In the genomic region with DNA sequence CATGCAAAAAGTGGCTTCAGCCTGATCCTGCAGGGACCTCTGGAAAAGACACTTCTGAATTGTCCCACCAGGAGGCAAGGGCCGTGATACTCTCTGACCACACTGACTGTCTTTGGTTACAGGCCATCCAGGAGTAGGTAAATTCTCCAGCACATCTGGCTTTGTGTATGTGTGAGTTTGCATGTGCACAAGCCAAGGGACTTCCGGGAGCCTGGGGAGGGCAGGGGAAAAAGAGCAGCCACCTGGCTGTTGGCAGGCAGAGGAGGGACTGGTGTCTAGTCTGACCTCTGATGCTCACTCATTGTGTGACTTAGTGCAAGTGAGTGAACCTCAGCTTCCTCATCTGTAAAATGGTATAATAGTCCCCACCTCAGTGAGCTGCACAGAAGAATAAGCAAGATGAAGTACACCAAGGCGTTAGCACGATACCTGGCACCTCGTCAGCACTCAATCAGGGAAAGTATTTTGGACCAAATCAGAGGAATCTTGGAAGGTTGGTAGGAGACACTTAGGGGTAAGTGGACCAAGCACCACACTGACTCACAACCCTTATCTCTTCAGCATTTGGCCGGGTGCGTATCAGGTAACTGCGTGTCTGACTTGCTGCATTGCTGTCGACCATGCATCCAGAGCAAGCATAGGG, we compare ENCODE assay signal across 9 cellular contexts. TPM values are rescaled to one million over a fixed set of nuclear protein-coding genes. Genes with fewer than 3 reads are reported as not detected.
A peak's percentile ranks its signal among the peaks of the same experiment; 100 is the strongest.
DNase-seq lines count a peak whose midpoint lies in the region; ATAC-seq and TF ChIP-seq lines count a peak whose summit lies in the region.
"Had no signal": no experiment of that assay in that cellular context is flagged by ENCODE, and none has a peak within 500 bp of the region (broad histone marks: within the 10 kb centered on the region; RNA-seq: fewer than 3 reads in every experiment).

No MANE protein-coding gene starts in this region.

- no TSS peak for BruUV-seq in A673 (replicated peaks; lab: Mats Ljungman, UMichigan)

- no peak overlapping the region for H3K4me3 Mint-ChIP-seq in chondrocyte (ENCODE audit: unreplicated experiment)

- CTCF ChIA-PET in A673 (lab: Charles Lee) = no interaction called here

- no peak overlapping the region for H3K4me3 ChIP-seq in neutrophil (ENCODE audit: low read depth in 1 of 2, low read length in 1 of 2)
- no peak overlapping the region for H3K4me3 ChIP-seq in A673 (ENCODE audit: low read depth, low read length, poor library complexity, severe bottlenecking)

- H3K27me3 ChIP-seq in neutrophil = no peaks in the 10 kb centered on the region
- H3K27me3 ChIP-seq in A673 (replicated peaks; ENCODE audit: insufficient read depth, low read depth, low read length, poor library complexity) = peaks cover 15% of the 10 kb centered on the region

- H3K9me3 ChIP-seq in neutrophil (no peaks in the 10 kb centered on the region), A673 (ENCODE audit: low read depth, low read length, poor library complexity, severe bottlenecking) (no peaks in the 10 kb centered on the region)

- H3K9me3 Mint-ChIP-seq in chondrocyte (ENCODE audit: low read depth) = no peaks in the 10 kb centered on the region

- H3K27ac ChIP-seq in neutrophil = peak overlapping the region; percentile 78
- no peak overlapping the region for H3K27ac ChIP-seq in A673 (ENCODE audit: low read depth, low read length, poor library complexity, severe bottlenecking)

- POLR2A ChIA-PET in A673 (lab: Charles Lee; ENCODE audit: low non-redundant PET) = no interaction called here

- intact Hi-C loops in A673 (cut with micrococcal nuclease; ENCODE audit: unreplicated experiment) = no loop called here

- ATAC-seq in GM18870 (IDR thresholded peaks at IDR 0.05; ENCODE audit: unreplicated experiment) (peak; percentile 52), GM21723 (IDR thresholded peaks at IDR 0.05; ENCODE audit: unreplicated experiment) (peak; percentile 67), HG03460 (IDR thresholded peaks at IDR 0.05; ENCODE audit: unreplicated experiment) (peak; percentile 61)

- H3K36me3 ChIP-seq in neutrophil = no peaks in the 10 kb centered on the region
- no peaks in the 10 kb centered on the region for H3K36me3 ChIP-seq in A673 (ENCODE audit: insufficient read depth, low read length, poor library complexity, severe bottlenecking)

- H3K27me3 Mint-ChIP-seq in chondrocyte (ENCODE audit: low read depth) = no peaks in the 10 kb centered on the region

- DNase-seq in DMS114 treated with DMSO at 0.1 percent for 48 hours (lab: John Stamatoyannopoulos, UW; ENCODE audit: unreplicated experiment) = no peak
- no peak for DNase-seq in NCI-H774 (lab: John Stamatoyannopoulos, UW)
- no peak for DNase-seq in A673 (ENCODE audit: low spot score)
- no peak for DNase-seq in chondrocyte (ENCODE audit: low spot score)
- DNase-seq: hippocampal formation had no signal

- peaks cover 29% of the 10 kb centered on the region for H3K4me1 Mint-ChIP-seq in chondrocyte (ENCODE audit: low read depth)

- H3K4me1 ChIP-seq in neutrophil (ENCODE audit: control insufficient read depth in 1 of 2, insufficient read depth in 1 of 2, low read depth in 1 of 2, low read length in 1 of 2) (peaks cover 51 to 58% of the 10 kb centered on the region in 2 experiments), A673 (ENCODE audit: insufficient read depth, low read length, poor library complexity, severe bottlenecking) (no peaks in the 10 kb centered on the region)

- no peak for TF ChIP-seq CTCF in neutrophil (IDR thresholded peaks at IDR 0.05)
- TF ChIP-seq CTCF in A673 (conservative IDR thresholded peaks at IDR 0.05; ENCODE audit: low read depth, low read length) = no peak
- TF ChIP-seq CTCF in chondrocyte (IDR thresholded peaks at IDR 0.05) = no peak

- no peak overlapping the region for H3K27ac Mint-ChIP-seq in chondrocyte (ENCODE audit: unreplicated experiment)

- H3K36me3 Mint-ChIP-seq in chondrocyte (ENCODE audit: low read depth) = no peaks in the 10 kb centered on the region

RNA-seq across cellular contexts. Expression of gene KLHL6, which starts 19.1 kb away (rescaled TPM):
- total RNA-seq in A673 (2021) = not detected in 2 replicates
- total RNA-seq in chondrocyte = not detected in 3 replicates
